Comparison of ENCODE assay signal across 28 cellular contexts in genomic region chr11:94243571-94244229, GRCh38.
"Had no signal": no experiment of that assay in that cellular context is flagged by ENCODE, and none has a peak within 500 bp of the region (broad histone marks: within the 10 kb centered on the region; RNA-seq: fewer than 3 reads in every experiment).

No MANE protein-coding gene starts in this region.

- DNase-seq: activated CD4-positive, alpha-beta T cell treated with anti-CD3 and anti-CD28 coated beads for 4 hours; activated CD8-positive, alpha-beta memory T cell treated with anti-CD3 and anti-CD28 coated beads, Interleukin-2, amount 50 U/mL, for 4 hours; activated CD8-positive, alpha-beta T cell treated with anti-CD3 and anti-CD28 coated beads for 36 hours; activated gamma-delta T cell treated with Interleukin-2 at 50 U/mL for 16 hours; activated naive CD4-positive, alpha-beta T cell treated with anti-CD3 and anti-CD28 coated beads, Interleukin-2, amount 10 ng/mL, durations not matched to agents 7 days and 5 days; activated naive CD8-positive, alpha-beta T cell treated with anti-CD3 and anti-CD28 coated beads for 36 hours; activated T-cell treated with anti-CD3 and anti-CD28 coated beads, Interleukin-2, amount 50 U/mL, for 72 hours; adrenal gland; anterior cingulate cortex; Karpas-422; NCI-H1105 treated with DMSO at 0.1 percent for 48 hours; NCI-H146; NCI-H187 treated with DMSO at 0.1 percent for 48 hours; NCI-H2081 treated with DMSO at 0.1 percent for 48 hours; NCI-H2227 treated with DMSO at 0.1 percent for 48 hours; NCI-H446 treated with DMSO at 0.1 percent for 48 hours; NCI-H524 treated with DMSO at 0.1 percent for 48 hours; NCI-H774; NK-92 treated with Interleukin-12 subunit alpha and Interleukin-12 subunit beta, amount 100 ng/mL, for 24 hours; Peyer's patch; Right ventricle myocardium superior had no signal

- H3K27me3 ChIP-seq: adrenal gland, cardiac muscle cell, Peyer's patch, SJSA1 had no signal

- H3K27ac Mint-ChIP-seq: activated CD8-positive, alpha-beta T cell treated with anti-CD3 and anti-CD28 coated beads for 36 hours; activated naive CD4-positive, alpha-beta T cell treated with anti-CD3 and anti-CD28 coated beads, Interleukin-2, amount 10 ng/mL, durations not matched to agents 7 days and 5 days; activated naive CD8-positive, alpha-beta T cell treated with anti-CD3 and anti-CD28 coated beads for 36 hours; activated T-cell treated with anti-CD3 and anti-CD28 coated beads, Interleukin-2, amount 50 U/mL, for 72 hours; activated T-helper 2 cell treated with anti-CD3 and anti-CD28 coated beads, Interferon-gamma antibody, Interleukin-2, Interleukin-4, amounts not matched to agents 10 μg/mL and 5 μg/mL and 100 μg/mL, durations not matched to agents 14 hours and 24 hours and 36 hours; brain; T-helper 1 cell treated with Interleukin-12 subunit alpha and Interleukin-12 subunit beta and Interleukin-4 antibody, amounts not matched to agents 30 μg/mL and 1 μg/mL, for 36 hours had no signal

- H3K27me3 Mint-ChIP-seq: activated naive CD4-positive, alpha-beta T cell treated with anti-CD3 and anti-CD28 coated beads, Interleukin-2, amount 10 ng/mL, durations not matched to agents 7 days and 5 days; brain had no signal

- H3K9me3 ChIP-seq: SJSA1 had no signal

- H3K4me3 ChIP-seq: adrenal gland, cardiac muscle cell, Peyer's patch, SJSA1 had no signal

- H3K9me3 Mint-ChIP-seq: activated naive CD8-positive, alpha-beta T cell treated with anti-CD3 and anti-CD28 coated beads for 36 hours; activated T-helper 2 cell treated with anti-CD3 and anti-CD28 coated beads, Interferon-gamma antibody, Interleukin-2, Interleukin-4, amounts not matched to agents 10 μg/mL and 5 μg/mL and 100 μg/mL, durations not matched to agents 14 hours and 24 hours and 36 hours; brain; T-helper 1 cell treated with Interleukin-12 subunit alpha and Interleukin-12 subunit beta and Interleukin-4 antibody, amounts not matched to agents 30 μg/mL and 1 μg/mL, for 36 hours had no signal

- H3K36me3 ChIP-seq: adrenal gland, cardiac muscle cell, Peyer's patch, SJSA1 had no signal

- H3K4me3 Mint-ChIP-seq: activated CD8-positive, alpha-beta T cell treated with anti-CD3 and anti-CD28 coated beads for 36 hours; activated naive CD4-positive, alpha-beta T cell treated with anti-CD3 and anti-CD28 coated beads, Interleukin-2, amount 10 ng/mL, durations not matched to agents 7 days and 5 days; activated naive CD8-positive, alpha-beta T cell treated with anti-CD3 and anti-CD28 coated beads for 36 hours; activated T-cell treated with anti-CD3 and anti-CD28 coated beads, Interleukin-2, amount 50 U/mL, for 72 hours; brain; T-helper 1 cell treated with Interleukin-12 subunit alpha and Interleukin-12 subunit beta and Interleukin-4 antibody, amounts not matched to agents 30 μg/mL and 1 μg/mL, for 36 hours had no signal

- ATAC-seq: activated CD4-positive, CD25-positive, alpha-beta regulatory T cell treated with anti-CD3 and anti-CD28 coated beads, Interleukin-2, amount 50 U/mL, for 24 hours; activated CD8-positive, alpha-beta T cell treated with anti-CD3 and anti-CD28 coated beads for 36 hours; activated T-cell treated with anti-CD3 and anti-CD28 coated beads, Interleukin-2, amount 50 U/mL, for 72 hours had no signal

- H3K4me1 Mint-ChIP-seq: activated naive CD4-positive, alpha-beta T cell treated with anti-CD3 and anti-CD28 coated beads, Interleukin-2, amount 10 ng/mL, durations not matched to agents 7 days and 5 days; activated naive CD8-positive, alpha-beta T cell treated with anti-CD3 and anti-CD28 coated beads for 36 hours; brain had no signal

- H3K4me1 ChIP-seq: adrenal gland, Peyer's patch, SJSA1 had no signal

- H3K27ac ChIP-seq: adrenal gland, cardiac muscle cell, Peyer's patch, RWPE1, SJSA1 had no signal

- H3K36me3 Mint-ChIP-seq: activated naive CD4-positive, alpha-beta T cell treated with anti-CD3 and anti-CD28 coated beads, Interleukin-2, amount 10 ng/mL, durations not matched to agents 7 days and 5 days; activated naive CD8-positive, alpha-beta T cell treated with anti-CD3 and anti-CD28 coated beads for 36 hours; brain had no signal
